ENCODE assay signal across 13 cellular contexts in the genomic region with DNA sequence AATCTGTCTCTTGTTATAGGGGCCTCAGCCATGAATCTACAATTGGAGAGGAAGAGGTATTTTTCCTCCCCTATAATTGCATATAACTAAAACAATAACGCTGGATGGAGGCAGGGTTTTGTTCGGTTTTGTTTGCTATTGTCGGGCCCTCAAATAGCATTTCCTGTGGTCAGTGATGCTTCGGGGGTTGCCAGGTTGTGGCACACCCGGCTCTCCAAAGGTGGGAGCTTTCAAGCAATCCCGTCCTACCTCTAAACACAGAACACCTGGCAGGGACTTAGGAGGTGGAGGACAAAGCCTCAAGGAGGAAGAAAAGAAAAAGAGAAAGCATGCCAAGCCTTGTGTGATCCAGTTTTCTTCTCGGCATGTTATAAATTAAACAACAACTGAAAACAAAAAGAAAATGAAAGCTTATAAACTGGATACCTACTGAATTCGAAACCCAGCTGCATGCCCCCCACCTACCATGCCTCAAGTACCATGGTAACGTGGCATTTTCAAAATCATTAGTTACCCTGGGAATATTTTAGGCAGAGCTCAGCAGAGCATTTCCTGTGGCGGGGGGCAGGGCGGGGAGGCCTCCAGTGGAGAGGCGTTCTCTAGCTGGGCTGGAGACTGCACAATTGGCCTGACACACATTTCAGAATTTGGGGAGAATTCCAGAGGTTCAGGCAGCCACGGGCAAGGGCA.
DNase-seq lines count a peak whose midpoint lies in the region; ATAC-seq and TF ChIP-seq lines count a peak whose summit lies in the region.
"Had no signal": no experiment of that assay in that cellular context is flagged by ENCODE, and none has a peak within 500 bp of the region (broad histone marks: within the 10 kb centered on the region; RNA-seq: fewer than 3 reads in every experiment).

No MANE protein-coding gene starts in this region.

- H3K9me3 ChIP-seq in iPS-20b (ENCODE audit: insufficient read depth, low read depth, low read length) (no peaks in the 10 kb centered on the region), PC-9 (ENCODE audit: insufficient read depth, low read depth) (no peaks in the 10 kb centered on the region)

- peak; percentile 77 for ATAC-seq in GM21447 (IDR thresholded peaks at IDR 0.05; ENCODE audit: unreplicated experiment)
- ATAC-seq in HG02938 (IDR thresholded peaks at IDR 0.05; ENCODE audit: unreplicated experiment), result no peak
- ATAC-seq: stimulated activated effector memory CD8-positive, alpha-beta T cell treated with anti-CD3 and anti-CD28 coated beads, Interleukin-12 subunit alpha, Interleukin-12 subunit beta, amount 100 ng/mL, for 72 hours; T-cell had no signal

- CTCF ChIA-PET in AG04449 (lab: Yijun Ruan, JAX) (interaction anchor here (1.3 to 1.5 kb wide), 2 partner anchors 11 to 102 kb away, joined by 3 read pairs; no protein-coding TSS in a partner anchor), PC-9 (lab: Charles Lee) (no interaction called here)

- no peaks in the 10 kb centered on the region for H4K20me1 ChIP-seq in PC-9 (ENCODE audit: insufficient read depth)

- no peak overlapping the region for H3K4me2 ChIP-seq in PC-9

- H3F3A ChIP-seq in PC-9 (ENCODE audit: insufficient read depth, low read depth), result 0 out of 2 replicates have a peak, but pooled peaks cover 3% of the 10 kb centered on the region

- no peaks in the 10 kb centered on the region for H3K79me2 ChIP-seq in PC-9 (ENCODE audit: low read depth)

- peak overlapping the region; percentile 10 for H3K4me3 ChIP-seq in AG04449 (ENCODE audit: low read depth, low read length)
- H3K4me3 ChIP-seq in iPS-20b (ENCODE audit: low read length), result no peak overlapping the region
- no peak overlapping the region for H3K4me3 ChIP-seq in PC-9

- BruUV-seq in PC-9 (replicated peaks; lab: Mats Ljungman, UMichigan), result no TSS peak

- H3K36me3 ChIP-seq in iPS-20b (ENCODE audit: insufficient read depth, low read depth, low read length) (no peaks in the 10 kb centered on the region), PC-9 (ENCODE audit: low read depth) (no peaks in the 10 kb centered on the region)

- H3K9me2 ChIP-seq in PC-9 (ENCODE audit: insufficient read depth), result no peaks in the 10 kb centered on the region

- intact Hi-C loops in cardiac septum (cut with DNase I) (no loop called here), PC-9 (cut with micrococcal nuclease; ENCODE audit: unreplicated experiment) (no loop called here)

- H3K9ac ChIP-seq in iPS-20b (ENCODE audit: low read depth, low read length), result peak overlapping the region; percentile 35; the same call in 1 of the 2 replicates

- TF ChIP-seq CTCF in AG04449 (IDR thresholded peaks at IDR 0.05; ENCODE audit: insufficient read depth, low read length, missing control alignments) (no peak), PC-9 (conservative IDR thresholded peaks at IDR 0.05) (no peak)

- POLR2A ChIA-PET in AG04449 (lab: Yijun Ruan, JAX), result no interaction called here
- POLR2A ChIA-PET in PC-9 (lab: Charles Lee; ENCODE audit: unreplicated experiment), result no interaction called here

- H2AFZ ChIP-seq in PC-9, result no peak overlapping the region

- H3K27ac ChIP-seq in iPS-20b (ENCODE audit: low read length), result no peak overlapping the region
- no peak overlapping the region for H3K27ac ChIP-seq in PC-9

- peaks cover 37% of the 10 kb centered on the region for H3K4me1 ChIP-seq in iPS-20b (ENCODE audit: insufficient read depth, low read length)
- peaks cover 8% of the 10 kb centered on the region for H3K4me1 ChIP-seq in PC-9 (replicated peaks; ENCODE audit: insufficient read depth)

- no peaks in the 10 kb centered on the region for H3K27me3 ChIP-seq in iPS-20b (ENCODE audit: insufficient read depth, low read length)
- H3K27me3 ChIP-seq in PC-9 (ENCODE audit: insufficient read depth, low read depth), result no peaks in the 10 kb centered on the region

- DNase-seq in AG04449 (ENCODE audit: low read depth, low spot score) (no peak), NCI-H1417 treated with DMSO at 0.1 percent for 48 hours (lab: John Stamatoyannopoulos, UW) (peak; percentile 34), inferior parietal cortex (ENCODE audit: extremely low spot score) (no peak), cardiac septum (ENCODE audit: low spot score) (no peak), PC-9 (no peak)
- DNase-seq: GOT3, NCI-H345, small intestine, T-cell had no signal
